8 cellular contexts compared by ENCODE assay signal in the genomic region with DNA sequence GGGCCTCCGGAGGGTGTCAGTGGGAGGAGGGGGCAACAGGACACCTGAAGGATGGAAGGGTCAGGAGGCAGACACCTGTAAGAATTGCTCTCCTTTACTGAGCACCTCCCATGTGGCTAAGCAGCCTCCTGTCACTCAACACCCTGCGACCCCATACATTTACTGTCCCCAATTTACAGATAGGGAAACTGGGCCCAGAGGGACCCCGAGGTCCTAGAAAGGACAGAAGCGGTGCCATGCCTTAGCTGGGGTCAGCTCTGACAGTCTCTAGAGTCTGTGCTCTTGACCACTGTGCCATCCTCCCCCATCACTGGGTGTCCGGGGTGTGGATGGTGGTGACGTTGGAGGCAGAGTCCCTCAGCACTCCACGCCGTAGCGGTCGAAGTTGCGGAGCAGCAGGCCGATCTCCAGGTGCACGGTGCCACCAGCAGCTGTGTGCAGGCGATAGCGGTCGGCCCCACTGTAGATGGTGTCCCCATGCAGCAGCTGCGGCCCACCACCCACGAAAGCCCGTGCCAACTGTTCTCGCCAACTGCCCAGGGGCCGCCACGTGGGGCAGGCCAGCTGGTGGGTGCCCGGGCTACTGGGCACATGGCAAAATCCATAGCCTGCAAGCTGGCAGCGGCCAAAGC. TPM values are rescaled to one million over a fixed set of nuclear protein-coding genes. Genes with fewer than 3 reads are reported as not detected.
DNase-seq lines count a peak whose midpoint lies in the region; ATAC-seq and TF ChIP-seq lines count a peak whose summit lies in the region.

No MANE protein-coding gene starts in this region.

- H3K36me3 ChIP-seq in HUES6 (ENCODE audit: control insufficient read depth, insufficient read depth, low read length), result no peaks in the 10 kb centered on the region; the same call in 1 of the 2 replicates
- H3K36me3 ChIP-seq in colonic mucosa, result no peaks in the 10 kb centered on the region

- no peak for ATAC-seq in natural killer cell treated with Interleukin-12 subunit alpha and Interleukin-12 subunit beta and Interleukin-15 and Interleukin-18, amount 100 ng/mL, for 72 hours

- TF ChIP-seq CTCF in AG10803 (conservative IDR thresholded peaks at IDR 0.05; ENCODE audit: low read length) (no peak), colonic mucosa (IDR thresholded peaks at IDR 0.05) (no peak)

- peak overlapping the region; percentile 96 for H3K4me3 Mint-ChIP-seq in natural killer cell treated with Interleukin-12 subunit alpha and Interleukin-12 subunit beta and Interleukin-15 and Interleukin-18, amount 100 ng/mL, for 72 hours

- no peak for DNase-seq in AG10803 (ENCODE audit: low read depth)
- DNase-seq in colonic mucosa, result peak; percentile 28
- no peak for DNase-seq in natural killer cell treated with Interleukin-12 subunit alpha and Interleukin-12 subunit beta and Interleukin-15 and Interleukin-18, amount 100 ng/mL, for 72 hours (ENCODE audit: low spot score)
- no peak for DNase-seq in NCI-H510A (lab: John Stamatoyannopoulos, UW)
- DNase-seq in NCI-H2029 (lab: John Stamatoyannopoulos, UW), result no peak
- DNase-seq in T1000 (lab: John Stamatoyannopoulos, UW), result no peak
- no peak for DNase-seq in SKM-1 treated with dmso at 0.1 percent for 144 hours (lab: John Stamatoyannopoulos, UW; ENCODE audit: unreplicated experiment)

- intact Hi-C loops in colonic mucosa (cut with DNase I), result no loop called here

- H3K27me3 Mint-ChIP-seq in natural killer cell treated with Interleukin-12 subunit alpha and Interleukin-12 subunit beta and Interleukin-15 and Interleukin-18, amount 100 ng/mL, for 72 hours, result no peaks in the 10 kb centered on the region

- H3K4me3 ChIP-seq in AG10803 (ENCODE audit: low read length), result peak overlapping the region; percentile 52
- H3K4me3 ChIP-seq in HUES6 (ENCODE audit: low read depth, low read length), result peak overlapping the region; percentile 95
- no peak overlapping the region for H3K4me3 ChIP-seq in colonic mucosa

- H3K36me3 Mint-ChIP-seq in natural killer cell treated with Interleukin-12 subunit alpha and Interleukin-12 subunit beta and Interleukin-15 and Interleukin-18, amount 100 ng/mL, for 72 hours, result no peaks in the 10 kb centered on the region

- H3K27ac Mint-ChIP-seq in natural killer cell treated with Interleukin-12 subunit alpha and Interleukin-12 subunit beta and Interleukin-15 and Interleukin-18, amount 100 ng/mL, for 72 hours, result peak overlapping the region; percentile 12 to 41

- H3K4me1 ChIP-seq in HUES6 (ENCODE audit: control insufficient read depth, insufficient read depth, low read length) (peaks cover 10% of the 10 kb centered on the region), colonic mucosa (peaks cover 6% of the 10 kb centered on the region)

- H3K4me1 Mint-ChIP-seq in natural killer cell treated with Interleukin-12 subunit alpha and Interleukin-12 subunit beta and Interleukin-15 and Interleukin-18, amount 100 ng/mL, for 72 hours (ENCODE audit: low read depth in 2 of 2), result peaks cover 47 to 50% of the 10 kb centered on the region in 2 donors

- H3K9ac ChIP-seq in HUES6 (ENCODE audit: low read length), result peak overlapping the region; percentile 64
- peak overlapping the region in 1 of 2 donors; percentile 77 for H3K9ac ChIP-seq in colonic mucosa (ENCODE audit: low read depth in 2 of 2, low read length in 2 of 2)

- no peaks in the 10 kb centered on the region for H3K9me3 Mint-ChIP-seq in natural killer cell treated with Interleukin-12 subunit alpha and Interleukin-12 subunit beta and Interleukin-15 and Interleukin-18, amount 100 ng/mL, for 72 hours

- H3K27ac ChIP-seq in HUES6 (ENCODE audit: low read depth, low read length) (no peak overlapping the region), colonic mucosa (peak overlapping the region; percentile 81)

- H3K9me3 ChIP-seq in HUES6 (ENCODE audit: control insufficient read depth, insufficient read depth, low read depth, low read length), result no peaks in the 10 kb centered on the region
- no peaks in the 10 kb centered on the region for H3K9me3 ChIP-seq in colonic mucosa

- peaks cover 31% of the 10 kb centered on the region for H3K27me3 ChIP-seq in HUES6 (ENCODE audit: control insufficient read depth, insufficient read depth, low read length)
- H3K27me3 ChIP-seq in colonic mucosa, result peaks cover 7% of the 10 kb centered on the region

RNA-seq across cellular contexts. Expression of a gene that starts 0.7 kb away (rescaled TPM):
- total RNA-seq in colonic mucosa, result 10 to 100 TPM in 1 of 2 donors, 1 to 10 TPM in 1; 7.7 to 14.6 TPM
- 100 to 1,000 TPM; 108 to 131 TPM for total RNA-seq in natural killer cell treated with Interleukin-12 subunit alpha and Interleukin-12 subunit beta and Interleukin-15 and Interleukin-18, amount 100 ng/mL, for 72 hours

RNA-seq across cellular contexts. Expression of a gene that starts 9.5 kb away (rescaled TPM):
- 10 to 100 TPM in 1 of 2 donors, 1 to 10 TPM in 1; 8.4 to 10.4 TPM for total RNA-seq in colonic mucosa
- 1 to 10 TPM; 4.9 to 9.3 TPM for total RNA-seq in natural killer cell treated with Interleukin-12 subunit alpha and Interleukin-12 subunit beta and Interleukin-15 and Interleukin-18, amount 100 ng/mL, for 72 hours

RNA-seq across cellular contexts. Expression of a gene that starts 21.9 kb away (rescaled TPM):
- total RNA-seq in colonic mucosa, result 1 to 10 TPM; 2.0 to 3.6 TPM
- total RNA-seq in natural killer cell treated with Interleukin-12 subunit alpha and Interleukin-12 subunit beta and Interleukin-15 and Interleukin-18, amount 100 ng/mL, for 72 hours, result 1 to 10 TPM; 4.7 to 6.7 TPM

RNA-seq across cellular contexts. Expression of a gene that starts 42.7 kb away (rescaled TPM):
- total RNA-seq in colonic mucosa, result 10 to 100 TPM; 11.5 to 33.5 TPM
- 10 to 100 TPM; 31.5 to 56.6 TPM for total RNA-seq in natural killer cell treated with Interleukin-12 subunit alpha and Interleukin-12 subunit beta and Interleukin-15 and Interleukin-18, amount 100 ng/mL, for 72 hours

RNA-seq across cellular contexts. Expression of a gene that starts 43.2 kb away (rescaled TPM):
- total RNA-seq in colonic mucosa, result 10 to 100 TPM; 18.8 to 31.7 TPM
- total RNA-seq in natural killer cell treated with Interleukin-12 subunit alpha and Interleukin-12 subunit beta and Interleukin-15 and Interleukin-18, amount 100 ng/mL, for 72 hours, result 10 to 100 TPM; 10.9 to 13.7 TPM

Comparison
In these comparisons a context has a peak if more than half of its experiments do, and no peak if none do; other contexts are left out.
1. RNA of a gene that starts 0.7 kb away (total RNA-seq): 108 to 131 TPM in natural killer cell treated with Interleukin-12 subunit alpha and Interleukin-12 subunit beta and Interleukin-15 and Interleukin-18, amount 100 ng/mL, for 72 hours; 7.7 to 14.6 TPM in colonic mucosa; every median in the first group is over 4 times any median in the second.